Comparison of ENCODE assay signal across 11 cellular contexts in the genomic region with DNA sequence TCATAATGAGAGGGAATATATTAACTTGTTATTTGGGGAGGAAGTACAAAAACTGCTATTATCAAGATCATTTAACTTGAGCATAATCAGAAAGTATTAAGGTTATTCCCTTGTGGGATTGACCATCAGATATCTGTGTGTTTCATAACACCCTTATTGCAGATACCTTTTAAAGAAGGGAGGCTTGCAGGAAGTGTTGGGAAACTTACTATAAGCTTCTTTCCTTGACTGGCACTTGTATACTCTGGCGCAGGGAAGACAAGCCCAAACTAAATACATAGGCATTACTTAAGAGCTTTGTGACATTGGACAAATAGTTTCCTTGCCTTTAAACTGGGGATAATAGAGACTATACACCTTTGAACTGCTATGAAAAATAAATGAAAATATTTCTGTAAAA. TPM values are rescaled to one million over a fixed set of nuclear protein-coding genes. Genes with fewer than 3 reads are reported as not detected.
DNase-seq lines count a peak whose midpoint lies in the region; ATAC-seq and TF ChIP-seq lines count a peak whose summit lies in the region.
"Had no signal": no experiment of that assay in that cellular context is flagged by ENCODE, and none has a peak within 500 bp of the region (broad histone marks: within the 10 kb centered on the region; RNA-seq: fewer than 3 reads in every experiment).

No MANE protein-coding gene starts in this region.

- H3K27ac Mint-ChIP-seq in dendritic cell treated with granulocyte-macrophage colony-stimulating factor and Interleukin-4, amounts not matched to agents 40 ng/mL and 50 ng/mL, for 4 days = peak overlapping the region; percentile 56
- H3K27ac Mint-ChIP-seq in natural killer cell = peak overlapping the region; percentile 85 to 93

- DNase-seq in right atrium auricular region (ENCODE audit: low spot score) = no peak
- no peak for DNase-seq in left cardiac atrium
- no peak for DNase-seq in natural killer cell
- DNase-seq in anterior cingulate cortex (lab: John Stamatoyannopoulos, UW) = no peak
- DNase-seq in NOMO-1 treated with dmso at 0.1 percent for 144 hours (lab: John Stamatoyannopoulos, UW; ENCODE audit: unreplicated experiment) = no peak
- DNase-seq: activated CD4-positive, alpha-beta T cell treated with anti-CD3 and anti-CD28 coated beads for 4 hours; C1 segment of cervical spinal cord; erythroblast had no signal

- no peak overlapping the region for H3K4me3 Mint-ChIP-seq in dendritic cell treated with granulocyte-macrophage colony-stimulating factor and Interleukin-4, amounts not matched to agents 40 ng/mL and 50 ng/mL, for 4 days
- peak overlapping the region; percentile 64 for H3K4me3 Mint-ChIP-seq in natural killer cell

- peaks cover 56% of the 10 kb centered on the region for H3K4me1 Mint-ChIP-seq in dendritic cell treated with granulocyte-macrophage colony-stimulating factor and Interleukin-4, amounts not matched to agents 40 ng/mL and 50 ng/mL, for 4 days (ENCODE audit: low read depth)
- H3K4me1 Mint-ChIP-seq in natural killer cell = peaks cover 83 to 85% of the 10 kb centered on the region in 2 donors

- H3K27me3 Mint-ChIP-seq in dendritic cell treated with granulocyte-macrophage colony-stimulating factor and Interleukin-4, amounts not matched to agents 40 ng/mL and 50 ng/mL, for 4 days = no peaks in the 10 kb centered on the region
- no peaks in the 10 kb centered on the region for H3K27me3 Mint-ChIP-seq in natural killer cell (ENCODE audit: low read depth in 2 of 2)

- H3K9me3 Mint-ChIP-seq in dendritic cell treated with granulocyte-macrophage colony-stimulating factor and Interleukin-4, amounts not matched to agents 40 ng/mL and 50 ng/mL, for 4 days = no peaks in the 10 kb centered on the region
- no peaks in the 10 kb centered on the region for H3K9me3 Mint-ChIP-seq in natural killer cell

- H3K36me3 Mint-ChIP-seq in dendritic cell treated with granulocyte-macrophage colony-stimulating factor and Interleukin-4, amounts not matched to agents 40 ng/mL and 50 ng/mL, for 4 days (ENCODE audit: low read depth) = peaks cover 7% of the 10 kb centered on the region
- H3K36me3 Mint-ChIP-seq in natural killer cell = no peaks in the 10 kb centered on the region

- no peaks in the 10 kb centered on the region for H3K36me3 ChIP-seq in right atrium auricular region

- H3K4me3 ChIP-seq in right atrium auricular region = no peak overlapping the region

- TF ChIP-seq CTCF in right atrium auricular region (IDR thresholded peaks at IDR 0.05) (no peak), natural killer cell (IDR thresholded peaks at IDR 0.05) (no peak)

- peaks cover 0 to 90% of the 10 kb centered on the region in 2 donors for H3K4me1 ChIP-seq in right atrium auricular region

- H3K27me3 ChIP-seq in right atrium auricular region = no peaks in the 10 kb centered on the region

- intact Hi-C loops in left cardiac atrium (cut with DNase I) (no loop called here), natural killer cell (cut with micrococcal nuclease) (no loop called here)
- intact Hi-C loops in dendritic cell treated with granulocyte-macrophage colony-stimulating factor and Interleukin-4, amounts not matched to agents 40 ng/mL and 50 ng/mL, for 4 days (cut with micrococcal nuclease) = loop anchor here (5.0 kb wide), 1 partner anchor 1019 kb away; no protein-coding TSS in a partner anchor

- peak overlapping the region; percentile 83 to 95 for H3K27ac ChIP-seq in right atrium auricular region

- H3K9me3 ChIP-seq in right atrium auricular region = no peaks in the 10 kb centered on the region

- ATAC-seq in left cardiac atrium = no peak
- no peak for ATAC-seq in natural killer cell
- ATAC-seq in HG03565 (IDR thresholded peaks at IDR 0.05; ENCODE audit: unreplicated experiment) = no peak
- ATAC-seq in HG03571 (IDR thresholded peaks at IDR 0.05; ENCODE audit: unreplicated experiment) = no peak

RNA-seq across cellular contexts. Expression of a gene that starts 50.9 kb away (rescaled TPM):
- total RNA-seq in right atrium auricular region = 10 to 100 TPM; 87.0 to 91.1 TPM
- 100 to 1,000 TPM in 1 of 2 donors, 10 to 100 TPM in 1; 61.8 to 127 TPM for total RNA-seq in left cardiac atrium
- 100 to 1,000 TPM; 307 to 365 (median 313) TPM for total RNA-seq in natural killer cell
